In genomic region chr14:104976198-104977007, GRCh38 we compare ENCODE assay signal across 8 cellular contexts. TPM values are rescaled to one million over a fixed set of nuclear protein-coding genes. Genes with fewer than 3 reads are reported as not detected.
A peak's percentile ranks its signal among the peaks of the same experiment; 100 is the strongest.
DNase-seq lines count a peak whose midpoint lies in the region; ATAC-seq and TF ChIP-seq lines count a peak whose summit lies in the region.

No MANE protein-coding gene starts in this region.

- H3K36me3 ChIP-seq in KMS-11 (ENCODE audit: insufficient read depth) (no peaks in the 10 kb centered on the region), gastroesophageal sphincter (no peaks in the 10 kb centered on the region), upper lobe of left lung (no peaks in the 10 kb centered on the region)

- ATAC-seq in SK-N-SH treated with all-trans-retinoic acid at 6 μM for 48 hours (peak; percentile 54), gastroesophageal sphincter (peak; percentile 23), upper lobe of left lung (ENCODE audit: low FRiP score in 2 of 2) (peak; percentile 50 to 71), GM21717 (IDR thresholded peaks at IDR 0.05; ENCODE audit: unreplicated experiment) (no peak)

- H3K9me3 ChIP-seq in gastroesophageal sphincter (no peaks in the 10 kb centered on the region), upper lobe of left lung (no peaks in the 10 kb centered on the region)

- H3K9ac ChIP-seq in KMS-11, result no peak overlapping the region

- TF ChIP-seq POLR2A in gastroesophageal sphincter (IDR thresholded peaks at IDR 0.05) (no peak), upper lobe of left lung (IDR thresholded peaks at IDR 0.05) (no peak)

- H3K79me2 ChIP-seq in KMS-11 (ENCODE audit: insufficient read depth, low read depth), result no peaks in the 10 kb centered on the region

- H3K27me3 ChIP-seq in KMS-11 (ENCODE audit: insufficient read depth, low read depth), result no peaks in the 10 kb centered on the region
- no peaks in the 10 kb centered on the region for H3K27me3 ChIP-seq in gastroesophageal sphincter
- H3K27me3 ChIP-seq in upper lobe of left lung, result peaks cover 0 to 12% (median 6%) of the 10 kb centered on the region in 4 donors

- H3K4me1 ChIP-seq in KMS-11 (ENCODE audit: low read depth, poor library complexity, severe bottlenecking), result peaks cover 10% of the 10 kb centered on the region
- peaks cover 10 to 97% (median 66%) of the 10 kb centered on the region in 3 donors for H3K4me1 ChIP-seq in gastroesophageal sphincter
- H3K4me1 ChIP-seq in upper lobe of left lung, result peaks cover 69 to 81% (median 74%) of the 10 kb centered on the region in 4 donors

- no peak overlapping the region for H3K27ac ChIP-seq in KMS-11
- H3K27ac ChIP-seq in gastroesophageal sphincter, result peak overlapping the region in 3 of 4 donors; percentile 94 to 98 (median 96)
- no peak overlapping the region for H3K27ac ChIP-seq in upper lobe of left lung

- WGBS in gastroesophageal sphincter (ENCODE audit: low coverage in 1 of 2), 2 donors, result 8 to 37% methylated on average over 7 to 8 of the region's 21 CpGs
- 52 to 60% methylated on average over 2 to 16 of the region's 21 CpGs for WGBS in upper lobe of left lung, 2 donors

- TF ChIP-seq EP300 in gastroesophageal sphincter (IDR thresholded peaks at IDR 0.05) (no peak), upper lobe of left lung (IDR thresholded peaks at IDR 0.05) (no peak)

- H2AFZ ChIP-seq in KMS-11 (ENCODE audit: low read depth), result 0 out of 2 replicates have a peak overlapping the region, but pooled peaks have one; percentile 54

- H3K4me2 ChIP-seq in KMS-11, result 0 out of 2 replicates have a peak overlapping the region, but pooled peaks have one; percentile 9

- peak; percentile 83 for DNase-seq in GM12865 (ENCODE audit: low read depth)
- DNase-seq in activated naive CD4-positive, alpha-beta T cell (lab: John Stamatoyannopoulos, UW), result peak; percentile 77 to 85 (median 82)
- DNase-seq in pons (ENCODE audit: low spot score), result peak; percentile 52
- DNase-seq in upper lobe of left lung, result peak; percentile 90 to 95

- TF ChIP-seq CTCF in GM12865 (IDR thresholded peaks at IDR 0.05; ENCODE audit: insufficient read depth, low read depth, low read length, missing control alignments) (peak; percentile 94), KMS-11 (conservative IDR thresholded peaks at IDR 0.05; ENCODE audit: low read depth, low read length) (peak; percentile 74), gastroesophageal sphincter (IDR thresholded peaks at IDR 0.05) (peak in 3 of 4 experiments; percentile 96 to 98 (median 96)), upper lobe of left lung (IDR thresholded peaks at IDR 0.05) (peak; percentile 85 to 97 (median 96))

- no peaks in the 10 kb centered on the region for H4K20me1 ChIP-seq in KMS-11 (ENCODE audit: insufficient read depth)

- no peak overlapping the region for H3K4me3 ChIP-seq in GM12865 (ENCODE audit: low read depth, low read length)
- no peak overlapping the region for H3K4me3 ChIP-seq in KMS-11 (IDR thresholded peaks at IDR 0.05; ENCODE audit: insufficient read depth, low read depth, low read length)
- H3K4me3 ChIP-seq in gastroesophageal sphincter, result peak overlapping the region in 1 of 2 donors; percentile 72
- no peak overlapping the region for H3K4me3 ChIP-seq in upper lobe of left lung

TF ChIP-seq in SK-N-SH treated with all-trans-retinoic acid at 6 μM for 48 hours, 23 proteins besides CTCF, POLR2A, EP300 and RAD21 (continues in another document):
- TF ChIP-seq POU6F1 (CRISPR knock-in tag; IDR thresholded peaks at IDR 0.05; ENCODE audit: borderline replicate concordance, low read depth), result no peak
- TF ChIP-seq CSRNP3 (CRISPR knock-in tag; IDR thresholded peaks at IDR 0.05), result no peak
- TF ChIP-seq ZFP3 (CRISPR knock-in tag; IDR thresholded peaks at IDR 0.05), result no peak
- TF ChIP-seq ARNTL (CRISPR knock-in tag; IDR thresholded peaks at IDR 0.05; ENCODE audit: borderline replicate concordance, low read depth), result no peak
- no peak for TF ChIP-seq ZNF565 (CRISPR knock-in tag; conservative IDR thresholded peaks at IDR 0.05; ENCODE audit: low read depth)
- no peak for TF ChIP-seq ISL1 (CRISPR knock-in tag; IDR thresholded peaks at IDR 0.05)
- TF ChIP-seq BACH2 (CRISPR knock-in tag; IDR thresholded peaks at IDR 0.05; ENCODE audit: borderline replicate concordance), result no peak
- TF ChIP-seq CREB5 (CRISPR knock-in tag; IDR thresholded peaks at IDR 0.05; ENCODE audit: low read depth), result no peak
- TF ChIP-seq SNAI2 (CRISPR knock-in tag; IDR thresholded peaks at IDR 0.05), result no peak
- no peak for TF ChIP-seq RARB (CRISPR knock-in tag; IDR thresholded peaks at IDR 0.05)
- no peak for TF ChIP-seq GLIS3 (CRISPR knock-in tag; IDR thresholded peaks at IDR 0.05)
- TF ChIP-seq TSHZ2 (CRISPR knock-in tag; IDR thresholded peaks at IDR 0.05), result no peak
- TF ChIP-seq CSDC2 (CRISPR knock-in tag; IDR thresholded peaks at IDR 0.05), result no peak
- TF ChIP-seq TCF4 (CRISPR knock-in tag; IDR thresholded peaks at IDR 0.05; ENCODE audit: borderline replicate concordance), result no peak
- no peak for TF ChIP-seq ESRRG (CRISPR knock-in tag; IDR thresholded peaks at IDR 0.05)

RNA-seq across cellular contexts. Expression of gene AHNAK2, which starts 1.8 kb away (rescaled TPM):
- total RNA-seq in gastroesophageal sphincter (100 to 1,000 TPM; 105 to 529 (median 239) TPM), upper lobe of left lung (10 to 100 TPM in 4 of 6 donors, 1 to 10 TPM in 2; 4.3 to 48.0 (median 12.9) TPM)

RNA-seq across cellular contexts. Expression of gene CLBA1, which starts 9.2 kb away (rescaled TPM):
- total RNA-seq in gastroesophageal sphincter (1 to 10 TPM; 2.4 to 8.8 (median 5.8) TPM), upper lobe of left lung (10 to 100 TPM; 11.1 to 44.0 (median 13.3) TPM)

RNA-seq across cellular contexts. Expression of gene CDCA4, which starts 44.5 kb away (rescaled TPM):
- total RNA-seq in gastroesophageal sphincter (1 to 10 TPM; 5.8 to 7.8 (median 6.2) TPM), upper lobe of left lung (10 to 100 TPM in 1 of 6 donors, 1 to 10 TPM in 4, under 1 TPM in 1; 0.89 to 10.3 (median 6.6) TPM)

RNA-seq across cellular contexts. Expression of gene PLD4, which starts 51.7 kb away (rescaled TPM):
- total RNA-seq in gastroesophageal sphincter (under 1 TPM in 3 of 4 donors, not detected in 1; under 0.01 to 0.42 (median 0.31) TPM), upper lobe of left lung (1 to 10 TPM in 2 of 6 donors, under 1 TPM in 1, not detected in 3; under 0.01 to 6.1 (median 2.5) TPM)

Comparison
In these comparisons a context has a peak if more than half of its experiments do, and no peak if none do; other contexts are left out.
1. H3K27ac ChIP-seq: peak in gastroesophageal sphincter (3 of 4); none in KMS-11 (single experiment) and upper lobe of left lung (0 of 4).
2. Peak in every context shown above with its lines, with median percentiles within 50 percentile points of each other: DNase-seq and CTCF ChIP-seq.